13 cellular contexts compared by ENCODE assay signal in genomic region chr17:21201302-21201602, GRCh38. TPM values are rescaled to one million over a fixed set of nuclear protein-coding genes. Genes with fewer than 3 reads are reported as not detected.
DNase-seq lines count a peak whose midpoint lies in the region; ATAC-seq and TF ChIP-seq lines count a peak whose summit lies in the region.
"Had no signal": no experiment of that assay in that cellular context is flagged by ENCODE, and none has a peak within 500 bp of the region (broad histone marks: within the 10 kb centered on the region; RNA-seq: fewer than 3 reads in every experiment).

No MANE protein-coding gene starts in this region.

- TF ChIP-seq POLR2A in gastrocnemius medialis (IDR thresholded peaks at IDR 0.05): no peak

- H3K79me2 ChIP-seq in GM23248 (ENCODE audit: insufficient read depth) (peaks cover 100% of the 10 kb centered on the region), OCI-LY1 (ENCODE audit: insufficient read depth, low read length) (peaks cover 28% of the 10 kb centered on the region)

- H3K4me1 ChIP-seq in GM23248 (ENCODE audit: insufficient read depth): peaks cover 27% of the 10 kb centered on the region
- peaks cover 33% of the 10 kb centered on the region for H3K4me1 ChIP-seq in OCI-LY1 (ENCODE audit: insufficient read depth, low read length, severe bottlenecking)
- peaks cover 77 to 81% of the 10 kb centered on the region in 2 donors for H3K4me1 ChIP-seq in gastrocnemius medialis
- H3K4me1 ChIP-seq: right lobe of liver, SJSA1 had no signal

- WGBS in GM23248 (ENCODE audit: low coverage in 1 of 2, low lambda C conversion rate in 2 of 2, missing lambda C conversion rate in 2 of 2), 2 experiments: 14 to 23% methylated on average over 5 of the region's 5 CpGs

- H3F3A ChIP-seq in GM23248 (ENCODE audit: insufficient read depth): peaks cover 12% of the 10 kb centered on the region; the same call in 1 of the 2 replicates
- no peaks in the 10 kb centered on the region for H3F3A ChIP-seq in OCI-LY1 (ENCODE audit: insufficient read depth, low read length)

- H3K4me3 ChIP-seq in GM23248 (no peak overlapping the region), OCI-LY1 (ENCODE audit: low read depth, low read length, poor library complexity, severe bottlenecking) (peak overlapping the region; percentile 47), epithelial cell of esophagus (ENCODE audit: low read length) (no peak overlapping the region), gastrocnemius medialis (peak overlapping the region in 1 of 4 donors; percentile 5)
- H3K4me3 ChIP-seq: right lobe of liver, SJSA1 had no signal

- H3K4me2 ChIP-seq in GM23248 (ENCODE audit: unreplicated experiment) (peak overlapping the region; percentile 9), OCI-LY1 (ENCODE audit: low read length) (peak overlapping the region; percentile 62)

- H3K36me3 ChIP-seq in GM23248 (ENCODE audit: low read depth): peaks cover 12% of the 10 kb centered on the region; the same call in 1 of the 2 replicates
- peaks cover 33% of the 10 kb centered on the region for H3K36me3 ChIP-seq in OCI-LY1 (ENCODE audit: insufficient read depth, low read length)
- H3K36me3 ChIP-seq in gastrocnemius medialis: peaks cover 0 to 18% of the 10 kb centered on the region in 2 donors

- peak overlapping the region; percentile 33 for H3K27ac ChIP-seq in GM23248
- H3K27ac ChIP-seq in OCI-LY1 (ENCODE audit: low read depth, low read length, poor library complexity, severe bottlenecking): peak overlapping the region; percentile 89
- H3K27ac ChIP-seq in gastrocnemius medialis: peak overlapping the region; percentile 80 to 98 (median 91)
- H3K27ac ChIP-seq: right lobe of liver, SJSA1 had no signal

- intact Hi-C loops in gastrocnemius medialis (cut with DNase I; ENCODE audit: low total_unique reads): loop anchor here (2.0 kb wide), 1 partner anchor 28 kb away; no protein-coding TSS in a partner anchor

- no peak for TF ChIP-seq CTCF in OCI-LY1 (IDR thresholded peaks at IDR 0.05; ENCODE audit: low read length)
- no peak for TF ChIP-seq CTCF in epithelial cell of esophagus (IDR thresholded peaks at IDR 0.05; ENCODE audit: insufficient read depth, low read depth, low read length, missing control alignments)
- no peak for TF ChIP-seq CTCF in gastrocnemius medialis (IDR thresholded peaks at IDR 0.05 in 4 of 5, conservative IDR thresholded peaks at IDR 0.05 in 1 of 5)

- peak; percentile 18 to 25 for ATAC-seq in gastrocnemius medialis
- ATAC-seq: right lobe of liver had no signal

- H3K9me2 ChIP-seq in GM23248 (ENCODE audit: insufficient read depth) (no peaks in the 10 kb centered on the region), OCI-LY1 (ENCODE audit: low read depth, low read length) (no peaks in the 10 kb centered on the region)

- DNase-seq in GM23248: peak; percentile 71
- DNase-seq in epithelial cell of esophagus (ENCODE audit: low read depth): peak; percentile 51
- DNase-seq in gastrocnemius medialis: peak in 1 of 2 donors; percentile 61
- DNase-seq in 8988T: no peak
- DNase-seq in NAMALWA (ENCODE audit: low spot score): no peak
- DNase-seq in stimulated activated CD4-positive, alpha-beta T cell treated with anti-CD3 and anti-CD28 coated beads, Interleukin-15, amount 100 ng/mL, for 24 hours: no peak
- DNase-seq: activated CD8-positive, alpha-beta memory T cell treated with anti-CD3 and anti-CD28 coated beads, Interleukin-2, amount 50 U/mL, for 4 hours; kidney glomerular epithelial cell; naive B cell; NCI-H510A treated with DMSO at 0.1 percent for 48 hours; right lobe of liver had no signal

- H4K20me1 ChIP-seq in GM23248 (ENCODE audit: insufficient read depth) (no peaks in the 10 kb centered on the region), OCI-LY1 (ENCODE audit: insufficient read depth, low read length) (no peaks in the 10 kb centered on the region)

- H2AFZ ChIP-seq in GM23248 (no peak overlapping the region), OCI-LY1 (ENCODE audit: low read length) (no peak overlapping the region)

- in situ Hi-C loops in GM23248 (cut with MboI): no loop called here
- in situ Hi-C loops in gastrocnemius medialis (cut with MboI; ENCODE audit: low sequenced_read_pairs in 4 of 4): no loop called here

- H3K9me3 ChIP-seq in GM23248 (ENCODE audit: low read depth): no peaks in the 10 kb centered on the region
- H3K9me3 ChIP-seq in OCI-LY1 (ENCODE audit: low read length): no peaks in the 10 kb centered on the region
- no peaks in the 10 kb centered on the region for H3K9me3 ChIP-seq in gastrocnemius medialis
- H3K9me3 ChIP-seq: right lobe of liver, SJSA1 had no signal

- no peaks in the 10 kb centered on the region for H3K27me3 ChIP-seq in GM23248 (replicated peaks; ENCODE audit: insufficient read depth)
- no peaks in the 10 kb centered on the region for H3K27me3 ChIP-seq in OCI-LY1 (ENCODE audit: insufficient read depth, low read length)
- H3K27me3 ChIP-seq in gastrocnemius medialis: no peaks in the 10 kb centered on the region
- H3K27me3 ChIP-seq: right lobe of liver, SJSA1 had no signal

- H3K9ac ChIP-seq in GM23248: peak overlapping the region; percentile 37
- H3K9ac ChIP-seq in OCI-LY1 (ENCODE audit: low read length): no peak overlapping the region; the same call in 1 of the 2 replicates

RNA-seq across cellular contexts. Expression of gene TMEM11, which starts 12.7 kb away (rescaled TPM):
- total RNA-seq in GM23248 (2014; rRNA removed; shearing (Covaris generic)): 18.2 and 29.4 TPM in 2 replicates
- polyA plus RNA-seq in GM23248 (2016; fragmentation: Nextera tagmentation; extraction: Ambion mirVana): 66.5 and 66.9 TPM in 2 replicates
- 100 to 1,000 TPM in 2 of 4 donors, 10 to 100 TPM in 2; 70.6 to 131 (median 90.9) TPM for total RNA-seq in gastrocnemius medialis

RNA-seq across cellular contexts. Expression of gene NATD1, which starts 52.0 kb away (rescaled TPM):
- total RNA-seq in GM23248 (2014; rRNA removed; shearing (Covaris generic)): 5.0 and 9.6 TPM in 2 replicates
- polyA plus RNA-seq in GM23248 (2016; fragmentation: Nextera tagmentation; extraction: Ambion mirVana): 3.6 and 4.0 TPM in 2 replicates
- 10 to 100 TPM; 10.1 to 21.2 (median 15.5) TPM for total RNA-seq in gastrocnemius medialis

Comparison
In these comparisons a context has a peak if more than half of its experiments do, and no peak if none do; other contexts are left out.
1. DNase-seq: peak in GM23248 (single experiment) and epithelial cell of esophagus (single experiment); none in 8988T (single experiment), NAMALWA (single experiment) and stimulated activated CD4-positive, alpha-beta T cell treated with anti-CD3 and anti-CD28 coated beads, Interleukin-15, amount 100 ng/mL, for 24 hours (single experiment).
2. H3K27ac ChIP-seq: peak in every context shown above with its lines; median percentile 91 in gastrocnemius medialis; 89 in OCI-LY1; 33 in GM23248.